ENCODE assay signal across 19 cellular contexts in genomic region chr6:46730918-46731461, GRCh38. TPM values are rescaled to one million over a fixed set of nuclear protein-coding genes. Genes with fewer than 3 reads are reported as not detected.
"Had no signal": no experiment of that assay in that cellular context is flagged by ENCODE, and none has a peak within 500 bp of the region (broad histone marks: within the 10 kb centered on the region; RNA-seq: fewer than 3 reads in every experiment).

No MANE protein-coding gene starts in this region.

- ATAC-seq: activated CD4-positive, alpha-beta T cell treated with anti-CD3 and anti-CD28 coated beads for 36 hours; activated T-cell treated with anti-CD3 and anti-CD28 coated beads, Interleukin-2, amount 50 U/mL, for 4 hours; esophagus mucosa had no signal

- H3K9me3 ChIP-seq: adrenal gland, ovary, thoracic aorta had no signal

- DNase-seq: activated CD4-positive, alpha-beta memory T cell treated with anti-CD3 and anti-CD28 coated beads, Interleukin-2, amount 10 ng/mL, durations not matched to agents 7 days and 5 days; activated CD4-positive, alpha-beta T cell treated with anti-CD3 and anti-CD28 coated beads for 36 hours; activated effector memory CD4-positive, alpha-beta T cell treated with anti-CD3 and anti-CD28 coated beads, Interleukin-2, amount 50 U/mL, for 16 hours; activated T-cell treated with anti-CD3 and anti-CD28 coated beads, Interleukin-2, amount 50 U/mL, for 4 hours; hypothalamus; ovary; stimulated activated CD4-positive, alpha-beta T cell treated with anti-CD3 and anti-CD28 coated beads, Interleukin-1b, Interleukin-23, amount 100 ng/mL, for 48 hours; T-helper 1 cell; T1000 had no signal

- H3K27ac ChIP-seq: neural progenitor cell, ovary, thoracic aorta had no signal

- H3K9me3 Mint-ChIP-seq: activated CD4-positive, alpha-beta memory T cell treated with anti-CD3 and anti-CD28 coated beads, Interleukin-2, amount 10 ng/mL, durations not matched to agents 7 days and 5 days; activated naive CD4-positive, alpha-beta T cell treated with anti-CD3 and anti-CD28 coated beads, Interleukin-2, amount 50 U/mL, for 24 hours; activated T-cell treated with anti-CD3 and anti-CD28 coated beads, Interleukin-2, amount 50 U/mL, for 4 hours; neural progenitor cell had no signal

- H3K36me3 ChIP-seq: adrenal gland, neural progenitor cell, ovary, thoracic aorta had no signal

- H3K36me3 Mint-ChIP-seq: activated naive CD4-positive, alpha-beta T cell treated with anti-CD3 and anti-CD28 coated beads, Interleukin-2, amount 50 U/mL, for 24 hours; neural progenitor cell had no signal

- H3K4me3 ChIP-seq: adrenal gland, neural progenitor cell, ovary, thoracic aorta had no signal

- H3K4me1 ChIP-seq: neural progenitor cell had no signal

- H3K27me3 ChIP-seq: ovary had no signal

- H3K4me3 Mint-ChIP-seq: activated CD4-positive, alpha-beta memory T cell treated with anti-CD3 and anti-CD28 coated beads, Interleukin-2, amount 10 ng/mL, durations not matched to agents 7 days and 5 days; activated CD4-positive, alpha-beta T cell treated with anti-CD3 and anti-CD28 coated beads for 36 hours; activated naive CD4-positive, alpha-beta T cell treated with anti-CD3 and anti-CD28 coated beads, Interleukin-2, amount 50 U/mL, for 24 hours; activated T-cell treated with anti-CD3 and anti-CD28 coated beads, Interleukin-2, amount 50 U/mL, for 4 hours; neural progenitor cell had no signal

- H3K27ac Mint-ChIP-seq: activated CD4-positive, alpha-beta memory T cell treated with anti-CD3 and anti-CD28 coated beads, Interleukin-2, amount 10 ng/mL, durations not matched to agents 7 days and 5 days; activated CD4-positive, alpha-beta T cell treated with anti-CD3 and anti-CD28 coated beads for 36 hours; activated naive CD4-positive, alpha-beta T cell treated with anti-CD3 and anti-CD28 coated beads, Interleukin-2, amount 50 U/mL, for 24 hours; neural progenitor cell had no signal

RNA-seq across cellular contexts. Expression of gene PLA2G7, which starts 4.2 kb away (rescaled TPM):
- total RNA-seq: activated CD4-positive, alpha-beta memory T cell treated with anti-CD3 and anti-CD28 coated beads, Interleukin-2, amount 10 ng/mL, durations not matched to agents 7 days and 5 days; activated CD4-positive, alpha-beta T cell treated with anti-CD3 and anti-CD28 coated beads for 36 hours; activated T-cell treated with anti-CD3 and anti-CD28 coated beads, Interleukin-2, amount 50 U/mL, for 4 hours; myocyte had no signal

RNA-seq across cellular contexts. Expression of gene ANKRD66, which starts 15.7 kb away (rescaled TPM):
- total RNA-seq: activated CD4-positive, alpha-beta memory T cell treated with anti-CD3 and anti-CD28 coated beads, Interleukin-2, amount 10 ng/mL, durations not matched to agents 7 days and 5 days; activated CD4-positive, alpha-beta T cell treated with anti-CD3 and anti-CD28 coated beads for 36 hours; activated T-cell treated with anti-CD3 and anti-CD28 coated beads, Interleukin-2, amount 50 U/mL, for 4 hours; adrenal gland; cardiac septum; esophagus mucosa; kidney epithelial cell; lower leg skin; myocyte; thoracic aorta; urinary bladder had no signal

RNA-seq across cellular contexts. Expression of gene TDRD6, which starts 43.3 kb away (rescaled TPM):
- total RNA-seq: activated CD4-positive, alpha-beta memory T cell treated with anti-CD3 and anti-CD28 coated beads, Interleukin-2, amount 10 ng/mL, durations not matched to agents 7 days and 5 days; activated CD4-positive, alpha-beta T cell treated with anti-CD3 and anti-CD28 coated beads for 36 hours; activated T-cell treated with anti-CD3 and anti-CD28 coated beads, Interleukin-2, amount 50 U/mL, for 4 hours had no signal
